ENCODE assay signal across 8 cellular contexts in the genomic region with DNA sequence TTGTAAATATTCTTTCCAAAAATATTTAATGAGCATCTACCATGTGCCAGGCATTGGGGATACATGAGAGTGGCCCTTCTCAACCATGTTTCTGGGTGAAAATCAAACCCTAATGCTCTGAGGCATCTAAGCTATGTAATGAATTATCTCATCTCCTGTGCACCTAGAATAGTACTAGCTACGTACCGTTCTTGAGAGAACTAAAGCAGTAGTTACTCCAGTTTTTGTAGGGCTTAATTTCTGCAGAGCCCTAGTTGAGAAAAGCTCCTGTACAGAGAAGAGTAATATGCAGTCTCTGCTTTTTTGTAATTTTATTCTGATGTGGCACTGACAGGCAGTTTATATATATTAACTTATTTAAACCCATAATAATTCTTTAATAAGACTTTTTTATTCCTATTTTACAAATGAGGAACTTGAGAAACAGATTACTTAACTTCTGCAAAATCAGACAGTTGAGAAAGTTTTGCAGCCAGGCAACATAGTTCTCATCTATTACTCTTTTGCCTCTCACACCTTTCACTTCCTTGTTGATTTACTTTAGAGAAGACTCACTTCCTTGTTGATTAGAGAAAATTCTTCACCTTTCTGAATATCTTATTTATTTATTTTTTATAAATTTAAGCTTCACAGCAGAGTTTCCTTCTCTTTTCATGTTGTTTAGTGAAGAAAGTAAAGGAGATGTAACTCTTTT. TPM values are rescaled to one million over a fixed set of nuclear protein-coding genes. Genes with fewer than 3 reads are reported as not detected.
DNase-seq lines count a peak whose midpoint lies in the region; ATAC-seq and TF ChIP-seq lines count a peak whose summit lies in the region.

No MANE protein-coding gene starts in this region.

- no peaks in the 10 kb centered on the region for H3K9me3 ChIP-seq in CD8-positive, alpha-beta memory T cell (ENCODE audit: low read length)
- H3K9me3 ChIP-seq in Karpas-422 (ENCODE audit: low read length), result no peaks in the 10 kb centered on the region
- H3K9me3 ChIP-seq in CD8-positive, alpha-beta T cell (ENCODE audit: low read length), result no peaks in the 10 kb centered on the region

- peak overlapping the region in 6 of 8 donors; percentile 34 to 95 (median 70) for H3K27ac Mint-ChIP-seq in CD8-positive, alpha-beta memory T cell
- H3K27ac Mint-ChIP-seq in endothelial cell (ENCODE audit: unreplicated experiment) (no peak overlapping the region), chondrocyte (ENCODE audit: unreplicated experiment) (no peak overlapping the region)
- no peak overlapping the region for H3K27ac Mint-ChIP-seq in CD8-positive, alpha-beta T cell

- H3K79me2 ChIP-seq in Karpas-422 (ENCODE audit: low read length), result peaks cover 85% of the 10 kb centered on the region

- no peak overlapping the region for H3K27ac ChIP-seq in CD8-positive, alpha-beta memory T cell (ENCODE audit: low read depth, low read length)
- H3K27ac ChIP-seq in Karpas-422 (ENCODE audit: low read length), result peak overlapping the region; percentile 98
- no peak overlapping the region for H3K27ac ChIP-seq in CD8-positive, alpha-beta T cell (ENCODE audit: low read depth, low read length)

- H3K4me1 Mint-ChIP-seq in CD8-positive, alpha-beta memory T cell, result peaks cover 53 to 70% (median 65%) of the 10 kb centered on the region in 3 donors
- peaks cover 39% of the 10 kb centered on the region for H3K4me1 Mint-ChIP-seq in endothelial cell (ENCODE audit: unreplicated experiment)
- H3K4me1 Mint-ChIP-seq in CD8-positive, alpha-beta T cell (ENCODE audit: low read depth), result peaks cover 56% of the 10 kb centered on the region
- H3K4me1 Mint-ChIP-seq in chondrocyte (ENCODE audit: low read depth), result peaks cover 49% of the 10 kb centered on the region

- POLR2A ChIA-PET in CD8-positive, alpha-beta memory T cell (lab: Charles Lee), result no interaction called here
- POLR2A ChIA-PET in CD8-positive, alpha-beta T cell (lab: Charles Lee), result no interaction called here

- H3K27me3 ChIP-seq in CD8-positive, alpha-beta memory T cell (ENCODE audit: insufficient read depth, low read length, poor library complexity, severe bottlenecking), result no peaks in the 10 kb centered on the region
- H3K27me3 ChIP-seq in Karpas-422 (ENCODE audit: low read length), result no peaks in the 10 kb centered on the region
- no peaks in the 10 kb centered on the region for H3K27me3 ChIP-seq in CD8-positive, alpha-beta T cell (ENCODE audit: insufficient read depth, low read length)

- peak overlapping the region; percentile 84 for H3K9ac ChIP-seq in Karpas-422 (ENCODE audit: low read length)

- H3K4me3 Mint-ChIP-seq in CD8-positive, alpha-beta memory T cell, result peak overlapping the region; percentile 12 to 99 (median 94)
- peak overlapping the region; percentile 65 for H3K4me3 Mint-ChIP-seq in endothelial cell (ENCODE audit: unreplicated experiment)
- H3K4me3 Mint-ChIP-seq in CD8-positive, alpha-beta T cell, result no peak overlapping the region
- no peak overlapping the region for H3K4me3 Mint-ChIP-seq in chondrocyte (ENCODE audit: unreplicated experiment)

- H2AFZ ChIP-seq in Karpas-422 (ENCODE audit: low read length), result no peak overlapping the region

- no peaks in the 10 kb centered on the region for H4K20me1 ChIP-seq in Karpas-422 (ENCODE audit: insufficient read depth, low read depth, low read length)

- H3K36me3 Mint-ChIP-seq in CD8-positive, alpha-beta memory T cell, result peaks cover 3 to 12% (median 11%) of the 10 kb centered on the region in 3 donors
- H3K36me3 Mint-ChIP-seq in endothelial cell (ENCODE audit: low read depth, unreplicated experiment), result peaks cover 8% of the 10 kb centered on the region
- H3K36me3 Mint-ChIP-seq in CD8-positive, alpha-beta T cell, result peaks cover 7% of the 10 kb centered on the region
- peaks cover 1% of the 10 kb centered on the region for H3K36me3 Mint-ChIP-seq in chondrocyte (ENCODE audit: low read depth)

- ATAC-seq in GM21447 (IDR thresholded peaks at IDR 0.05; ENCODE audit: unreplicated experiment), result peak; percentile 39
- no peak for ATAC-seq in CD8-positive, alpha-beta T cell

- H3K4me2 ChIP-seq in Karpas-422 (ENCODE audit: low read depth, low read length, poor library complexity, severe bottlenecking), result peak overlapping the region; percentile 81

- H3K27me3 Mint-ChIP-seq in CD8-positive, alpha-beta memory T cell, result no peaks in the 10 kb centered on the region
- H3K27me3 Mint-ChIP-seq in endothelial cell (ENCODE audit: unreplicated experiment) (peaks cover 7% of the 10 kb centered on the region), chondrocyte (ENCODE audit: low read depth) (no peaks in the 10 kb centered on the region)
- H3K27me3 Mint-ChIP-seq in CD8-positive, alpha-beta T cell (ENCODE audit: low read depth), result no peaks in the 10 kb centered on the region

- TF ChIP-seq CTCF in endothelial cell (IDR thresholded peaks at IDR 0.05; ENCODE audit: unreplicated experiment) (no peak), chondrocyte (IDR thresholded peaks at IDR 0.05) (no peak)
- TF ChIP-seq CTCF in CD8-positive, alpha-beta T cell (IDR thresholded peaks at IDR 0.05), result no peak

- H3K4me3 ChIP-seq in CD8-positive, alpha-beta memory T cell (ENCODE audit: low read length), result no peak overlapping the region
- peak overlapping the region; percentile 79 for H3K4me3 ChIP-seq in Karpas-422 (ENCODE audit: low read length)
- no peak overlapping the region for H3K4me3 ChIP-seq in CD8-positive, alpha-beta T cell (ENCODE audit: low read depth, low read length)

- peaks cover 21% of the 10 kb centered on the region for H3K4me1 ChIP-seq in CD8-positive, alpha-beta memory T cell (ENCODE audit: insufficient read depth, low read length)
- peaks cover 48% of the 10 kb centered on the region for H3K4me1 ChIP-seq in Karpas-422 (ENCODE audit: low read length)
- peaks cover 27% of the 10 kb centered on the region for H3K4me1 ChIP-seq in CD8-positive, alpha-beta T cell (ENCODE audit: insufficient read depth, low read length)

- H3K9me2 ChIP-seq in Karpas-422 (replicated peaks; ENCODE audit: insufficient read depth, low read length), result no peaks in the 10 kb centered on the region

- intact Hi-C loops in CD8-positive, alpha-beta T cell (cut with DNase I, micrococcal nuclease), result no loop called here

- H3K9me3 Mint-ChIP-seq in CD8-positive, alpha-beta memory T cell, result no peaks in the 10 kb centered on the region
- H3K9me3 Mint-ChIP-seq in endothelial cell (ENCODE audit: unreplicated experiment) (no peaks in the 10 kb centered on the region), chondrocyte (ENCODE audit: low read depth) (no peaks in the 10 kb centered on the region)
- H3K9me3 Mint-ChIP-seq in CD8-positive, alpha-beta T cell, result no peaks in the 10 kb centered on the region

- CTCF ChIA-PET in CD8-positive, alpha-beta memory T cell (lab: Charles Lee), result no interaction called here
- CTCF ChIA-PET in CD8-positive, alpha-beta T cell (lab: Charles Lee), result no interaction called here

- no peak for DNase-seq in CD8-positive, alpha-beta memory T cell
- peak; percentile 88 for DNase-seq in Karpas-422
- no peak for DNase-seq in endothelial cell (ENCODE audit: low spot score)
- DNase-seq in CD8-positive, alpha-beta T cell, result no peak
- DNase-seq in GOT3 (lab: John Stamatoyannopoulos, UW), result no peak
- no peak for DNase-seq in chondrocyte (ENCODE audit: low spot score)
- DNase-seq in NCI-H2196 treated with DMSO at 0.1 percent for 48 hours (lab: John Stamatoyannopoulos, UW; ENCODE audit: unreplicated experiment), result no peak

- H3K36me3 ChIP-seq in CD8-positive, alpha-beta memory T cell (ENCODE audit: insufficient read depth, low read length), result no peaks in the 10 kb centered on the region
- peaks cover 19% of the 10 kb centered on the region for H3K36me3 ChIP-seq in Karpas-422 (ENCODE audit: insufficient read depth, low read length)
- no peaks in the 10 kb centered on the region for H3K36me3 ChIP-seq in CD8-positive, alpha-beta T cell (ENCODE audit: insufficient read depth, low read length)

RNA-seq across cellular contexts. Expression of a gene that starts 3.1 kb away (rescaled TPM):
- total RNA-seq in CD8-positive, alpha-beta memory T cell, result 10 to 100 TPM; 16.1 to 16.9 TPM
- polyA plus RNA-seq in CD8-positive, alpha-beta memory T cell, result 2.4 TPM
- 26.6 and 30.3 TPM in 2 replicates for total RNA-seq in Karpas-422 (2014; rRNA removed; shearing (Covaris generic); ENCODE audit: low replicate concordance)
- total RNA-seq in endothelial cell (ENCODE audit: unreplicated experiment) (27.8 TPM), chondrocyte (9.9 to 16.2 TPM (median 14.7 TPM) in 3 replicates)
- 10 to 100 TPM; 14.2 to 15.7 TPM for total RNA-seq in CD8-positive, alpha-beta T cell

Comparison
In these comparisons a context has a peak if more than half of its experiments do, and no peak if none do; other contexts are left out.
1. H3K27ac Mint-ChIP-seq: peak in CD8-positive, alpha-beta memory T cell (6 of 8); none in endothelial cell (single experiment), CD8-positive, alpha-beta T cell (single experiment) and chondrocyte (single experiment).
2. H3K4me3 Mint-ChIP-seq: peak in CD8-positive, alpha-beta memory T cell (7 of 7) and endothelial cell (single experiment); none in CD8-positive, alpha-beta T cell (single experiment) and chondrocyte (single experiment).